In genomic region chr12:846376-846775, GRCh38 we compare ENCODE assay signal across 20 cellular contexts.
A peak's percentile ranks its signal among the peaks of the same experiment; 100 is the strongest.
DNase-seq lines count a peak whose midpoint lies in the region; ATAC-seq, FAIRE-seq and TF ChIP-seq lines count a peak whose summit lies in the region.
"Had no signal": no experiment of that assay in that cellular context is flagged by ENCODE, and none has a peak within 500 bp of the region (broad histone marks: within the 10 kb centered on the region; RNA-seq: fewer than 3 reads in every experiment).

No MANE protein-coding gene starts in this region.

- H3K4me3 Mint-ChIP-seq in activated T-helper 17 cell treated with anti-CD3 and anti-CD28 coated beads, Interleukin-2, amount 50 U/mL, for 72 hours: no peak overlapping the region
- no peak overlapping the region for H3K4me3 Mint-ChIP-seq in effector memory CD8-positive, alpha-beta T cell

- peaks cover 41% of the 10 kb centered on the region for H3K36me3 Mint-ChIP-seq in activated T-helper 17 cell treated with anti-CD3 and anti-CD28 coated beads, Interleukin-2, amount 50 U/mL, for 72 hours (ENCODE audit: low read depth)
- H3K36me3 Mint-ChIP-seq in effector memory CD8-positive, alpha-beta T cell (ENCODE audit: insufficient read depth): peaks cover 5% of the 10 kb centered on the region

- peaks cover 80% of the 10 kb centered on the region for H3K79me2 ChIP-seq in smooth muscle cell (ENCODE audit: low read depth)

- 97% methylated on average over 3 of the region's 3 CpGs for whole genome bisulfite sequencing in smooth muscle cell (ENCODE audit: low lambda C conversion rate)

- peaks cover 4% of the 10 kb centered on the region for H3K4me1 ChIP-seq in cardiac muscle cell (ENCODE audit: low read depth)
- H3K4me1 ChIP-seq in left ventricle myocardium inferior: peaks cover 59% of the 10 kb centered on the region
- peaks cover 3% of the 10 kb centered on the region for H3K4me1 ChIP-seq in smooth muscle cell (ENCODE audit: low read depth)
- peaks cover 16 to 45% of the 10 kb centered on the region in 2 donors for H3K4me1 ChIP-seq in gastrocnemius medialis
- H3K4me1 ChIP-seq: SJCRH30 had no signal

- H3K9ac ChIP-seq in smooth muscle cell (ENCODE audit: low read depth): no peak overlapping the region
- H3K9ac ChIP-seq: BLaER1 treated with 17β-estradiol and CSF1 and Interleukin-3, amounts not matched to agents 10 nM and 100 nM; KMS-11 had no signal

- no peak for ATAC-seq in activated T-helper 17 cell treated with anti-CD3 and anti-CD28 coated beads, Interleukin-2, amount 50 U/mL, for 72 hours (replicated peaks)
- ATAC-seq in effector memory CD8-positive, alpha-beta T cell (replicated peaks): no peak
- ATAC-seq in gastrocnemius medialis: no peak
- ATAC-seq: PC-3 had no signal

- no peak for FAIRE-seq in D721Med (lab: Jason Lieb, UNC)

- H3K4me3 ChIP-seq in cardiac muscle cell (no peak overlapping the region), left ventricle myocardium inferior (no peak overlapping the region), smooth muscle cell (no peak overlapping the region), gastrocnemius medialis (no peak overlapping the region)
- H3K4me3 ChIP-seq: BLaER1 treated with 17β-estradiol and CSF1 and Interleukin-3, amounts not matched to agents 10 nM and 100 nM; HAP-1; SJCRH30 had no signal

- H2AFZ ChIP-seq in smooth muscle cell (ENCODE audit: low read depth): no peak overlapping the region

- H3K27ac Mint-ChIP-seq in activated T-helper 17 cell treated with anti-CD3 and anti-CD28 coated beads, Interleukin-2, amount 50 U/mL, for 72 hours: peak overlapping the region; percentile 62
- no peak overlapping the region for H3K27ac Mint-ChIP-seq in effector memory CD8-positive, alpha-beta T cell

- H3K27ac ChIP-seq in cardiac muscle cell: peak overlapping the region; percentile 18
- H3K27ac ChIP-seq in left ventricle myocardium inferior (replicated peaks): no peak overlapping the region
- H3K27ac ChIP-seq in smooth muscle cell (ENCODE audit: low read depth): peak overlapping the region; percentile 86
- H3K27ac ChIP-seq in gastrocnemius medialis: peak overlapping the region in 1 of 4 donors; percentile 31
- H3K27ac ChIP-seq: BLaER1 treated with 17β-estradiol and CSF1 and Interleukin-3, amounts not matched to agents 10 nM and 100 nM; KMS-11; SJCRH30 had no signal

- H3K9me3 ChIP-seq in cardiac muscle cell (ENCODE audit: low read depth) (no peaks in the 10 kb centered on the region), left ventricle myocardium inferior (replicated peaks) (no peaks in the 10 kb centered on the region), smooth muscle cell (replicated peaks; ENCODE audit: low read depth) (no peaks in the 10 kb centered on the region), gastrocnemius medialis (no peaks in the 10 kb centered on the region)
- H3K9me3 ChIP-seq: HAP-1 had no signal

- H4K20me1 ChIP-seq in smooth muscle cell (ENCODE audit: low read depth): peaks cover 42% of the 10 kb centered on the region

- intact Hi-C loops in left ventricle myocardium inferior (cut with micrococcal nuclease): no loop called here
- intact Hi-C loops in gastrocnemius medialis (cut with DNase I; ENCODE audit: low total_unique reads): no loop called here

- H3K27me3 Mint-ChIP-seq in activated T-helper 17 cell treated with anti-CD3 and anti-CD28 coated beads, Interleukin-2, amount 50 U/mL, for 72 hours: no peaks in the 10 kb centered on the region
- H3K27me3 Mint-ChIP-seq in effector memory CD8-positive, alpha-beta T cell: no peaks in the 10 kb centered on the region

- TF ChIP-seq CTCF in cardiac muscle cell (IDR thresholded peaks at IDR 0.05; ENCODE audit: low read depth, low read length) (no peak), left ventricle myocardium inferior (IDR thresholded peaks at IDR 0.05; ENCODE audit: borderline replicate concordance) (no peak), smooth muscle cell (IDR thresholded peaks at IDR 0.05; ENCODE audit: borderline replicate concordance, insufficient read depth, poor library complexity, severe bottlenecking) (no peak), D721Med (IDR thresholded peaks at IDR 0.05; ENCODE audit: insufficient read depth, missing control alignments) (no peak), gastrocnemius medialis (IDR thresholded peaks at IDR 0.05 in 4 of 5, conservative IDR thresholded peaks at IDR 0.05 in 1 of 5) (no peak)

- H3K36me3 ChIP-seq in cardiac muscle cell: peaks cover 6% of the 10 kb centered on the region
- peaks cover 28% of the 10 kb centered on the region for H3K36me3 ChIP-seq in left ventricle myocardium inferior
- no peaks in the 10 kb centered on the region for H3K36me3 ChIP-seq in smooth muscle cell (ENCODE audit: low read depth)
- H3K36me3 ChIP-seq in gastrocnemius medialis: no peaks in the 10 kb centered on the region
- H3K36me3 ChIP-seq: HAP-1 had no signal

- H3K27me3 ChIP-seq in cardiac muscle cell (no peaks in the 10 kb centered on the region), left ventricle myocardium inferior (ENCODE audit: low read depth) (no peaks in the 10 kb centered on the region), smooth muscle cell (ENCODE audit: low read depth) (no peaks in the 10 kb centered on the region), gastrocnemius medialis (no peaks in the 10 kb centered on the region)
- H3K27me3 ChIP-seq: BLaER1 treated with 17β-estradiol and CSF1 and Interleukin-3, amounts not matched to agents 10 nM and 100 nM; SJCRH30 had no signal

- peaks cover 42% of the 10 kb centered on the region for H3K4me1 Mint-ChIP-seq in activated T-helper 17 cell treated with anti-CD3 and anti-CD28 coated beads, Interleukin-2, amount 50 U/mL, for 72 hours
- peaks cover 21 to 52% of the 10 kb centered on the region in 2 donors for H3K4me1 Mint-ChIP-seq in effector memory CD8-positive, alpha-beta T cell (ENCODE audit: low read depth in 2 of 2)

- no peak for DNase-seq in cardiac muscle cell (ENCODE audit: low read depth in 1 of 2, low spot score in 1 of 2)
- no peak for DNase-seq in left ventricle myocardium inferior
- peak; percentile 12 for DNase-seq in kidney tubule cell (ENCODE audit: low spot score)
- DNase-seq in smooth muscle cell (lab: John Stamatoyannopoulos, UW; ENCODE audit: unreplicated experiment): no peak
- no peak for DNase-seq in D721Med (ENCODE audit: insufficient read length, low spot score)
- no peak for DNase-seq in effector memory CD8-positive, alpha-beta T cell
- DNase-seq in gastrocnemius medialis: no peak
- DNase-seq: DMS79 treated with DMSO at 0.1 percent for 48 hours, NCI-H1048, NCI-H1436, NCI-H1930, NCI-H345, NCI-H524 treated with DMSO at 0.1 percent for 48 hours, PC-3, RPMI8226, SJCRH30 had no signal

- peaks cover 3% of the 10 kb centered on the region for H3K9me3 Mint-ChIP-seq in activated T-helper 17 cell treated with anti-CD3 and anti-CD28 coated beads, Interleukin-2, amount 50 U/mL, for 72 hours
- H3K9me3 Mint-ChIP-seq in effector memory CD8-positive, alpha-beta T cell: no peaks in the 10 kb centered on the region

- in situ Hi-C loops in gastrocnemius medialis (cut with MboI; ENCODE audit: low sequenced_read_pairs in 4 of 4): no loop called here

- no peak for TF ChIP-seq POLR2A in gastrocnemius medialis (IDR thresholded peaks at IDR 0.05)

- no peak overlapping the region for H3K4me2 ChIP-seq in smooth muscle cell
- H3K4me2 ChIP-seq: BLaER1 treated with 17β-estradiol and CSF1 and Interleukin-3, amounts not matched to agents 10 nM and 100 nM; KMS-11 had no signal

- peaks cover 7% of the 10 kb centered on the region for H3F3A ChIP-seq in smooth muscle cell (ENCODE audit: low read depth)
